1 cellular context compared by ENCODE assay signal in the genomic region with DNA sequence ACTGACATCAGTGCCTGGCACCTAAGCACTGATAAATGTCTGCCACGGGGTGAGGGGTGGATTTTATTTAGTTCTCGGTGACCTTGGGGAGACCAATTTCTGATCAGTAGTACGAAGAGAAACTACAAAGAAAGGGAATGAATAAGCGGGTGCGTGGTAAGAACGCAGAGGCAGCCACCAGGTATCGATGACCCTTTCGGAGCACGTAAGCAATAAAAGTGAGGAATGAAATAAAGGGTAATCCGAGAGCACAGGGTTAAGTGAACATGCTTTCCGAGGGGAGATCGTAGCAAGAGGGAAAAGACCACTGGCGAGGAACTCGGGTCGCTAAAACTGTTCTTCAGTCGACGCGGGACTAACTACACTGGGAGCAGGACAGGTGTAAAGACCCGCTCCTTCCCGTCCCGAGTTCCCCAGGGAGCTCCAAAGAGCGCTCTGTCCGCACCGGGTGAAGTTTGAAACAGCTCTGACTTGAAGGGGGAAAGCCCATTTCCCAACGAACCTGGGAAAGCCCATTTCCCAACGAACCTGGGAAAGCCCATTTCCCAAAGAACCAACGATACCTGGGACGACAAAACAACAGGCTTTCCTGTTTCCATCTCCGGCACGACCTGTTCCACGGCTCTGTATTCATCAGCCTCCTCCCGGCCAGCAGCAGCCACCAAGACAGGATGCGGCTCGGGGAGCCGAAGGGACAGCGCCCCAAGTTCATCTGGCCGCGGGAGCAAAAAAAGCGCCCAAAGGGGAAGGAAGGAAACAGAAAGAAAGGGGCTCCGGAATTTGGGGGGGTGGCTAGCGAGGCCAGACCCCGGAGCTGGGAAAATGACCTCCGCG.
TF ChIP-seq lines count a peak whose summit lies in the region.

No MANE protein-coding gene starts in this region.

TF ChIP-seq in H1, 55 proteins besides CTCF, POLR2A, EP300 and RAD21 (continued from another document):
- TF ChIP-seq, protein P1, sequence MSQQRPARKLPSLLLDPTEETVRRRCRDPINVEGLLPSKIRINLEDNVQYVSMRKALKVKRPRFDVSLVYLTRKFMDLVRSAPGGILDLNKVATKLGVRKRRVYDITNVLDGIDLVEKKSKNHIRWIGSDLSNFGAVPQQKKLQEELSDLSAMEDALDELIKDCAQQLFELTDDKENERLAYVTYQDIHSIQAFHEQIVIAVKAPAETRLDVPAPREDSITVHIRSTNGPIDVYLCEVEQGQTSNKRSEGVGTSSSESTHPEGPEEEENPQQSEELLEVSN (IDR thresholded peaks at IDR 0.05), result no peak
- TF ChIP-seq CREB1 (IDR thresholded peaks at IDR 0.05) (0 out of 2 replicates have a peak, but pooled peaks have one; percentile 9), BACH1 (IDR thresholded peaks at IDR 0.05; ENCODE audit: low read length) (no peak), SUZ12 (IDR thresholded peaks at IDR 0.05; ENCODE audit: low read length) (peak; percentile 56; the same call in 1 of the 2 replicates), ASH2L (IDR thresholded peaks at IDR 0.05; ENCODE audit: low read length) (peak; percentile 19), POLR2AphosphoS5 (IDR thresholded peaks at IDR 0.05; ENCODE audit: low read depth, low read length) (no peak)
- TF ChIP-seq, protein P2, sequence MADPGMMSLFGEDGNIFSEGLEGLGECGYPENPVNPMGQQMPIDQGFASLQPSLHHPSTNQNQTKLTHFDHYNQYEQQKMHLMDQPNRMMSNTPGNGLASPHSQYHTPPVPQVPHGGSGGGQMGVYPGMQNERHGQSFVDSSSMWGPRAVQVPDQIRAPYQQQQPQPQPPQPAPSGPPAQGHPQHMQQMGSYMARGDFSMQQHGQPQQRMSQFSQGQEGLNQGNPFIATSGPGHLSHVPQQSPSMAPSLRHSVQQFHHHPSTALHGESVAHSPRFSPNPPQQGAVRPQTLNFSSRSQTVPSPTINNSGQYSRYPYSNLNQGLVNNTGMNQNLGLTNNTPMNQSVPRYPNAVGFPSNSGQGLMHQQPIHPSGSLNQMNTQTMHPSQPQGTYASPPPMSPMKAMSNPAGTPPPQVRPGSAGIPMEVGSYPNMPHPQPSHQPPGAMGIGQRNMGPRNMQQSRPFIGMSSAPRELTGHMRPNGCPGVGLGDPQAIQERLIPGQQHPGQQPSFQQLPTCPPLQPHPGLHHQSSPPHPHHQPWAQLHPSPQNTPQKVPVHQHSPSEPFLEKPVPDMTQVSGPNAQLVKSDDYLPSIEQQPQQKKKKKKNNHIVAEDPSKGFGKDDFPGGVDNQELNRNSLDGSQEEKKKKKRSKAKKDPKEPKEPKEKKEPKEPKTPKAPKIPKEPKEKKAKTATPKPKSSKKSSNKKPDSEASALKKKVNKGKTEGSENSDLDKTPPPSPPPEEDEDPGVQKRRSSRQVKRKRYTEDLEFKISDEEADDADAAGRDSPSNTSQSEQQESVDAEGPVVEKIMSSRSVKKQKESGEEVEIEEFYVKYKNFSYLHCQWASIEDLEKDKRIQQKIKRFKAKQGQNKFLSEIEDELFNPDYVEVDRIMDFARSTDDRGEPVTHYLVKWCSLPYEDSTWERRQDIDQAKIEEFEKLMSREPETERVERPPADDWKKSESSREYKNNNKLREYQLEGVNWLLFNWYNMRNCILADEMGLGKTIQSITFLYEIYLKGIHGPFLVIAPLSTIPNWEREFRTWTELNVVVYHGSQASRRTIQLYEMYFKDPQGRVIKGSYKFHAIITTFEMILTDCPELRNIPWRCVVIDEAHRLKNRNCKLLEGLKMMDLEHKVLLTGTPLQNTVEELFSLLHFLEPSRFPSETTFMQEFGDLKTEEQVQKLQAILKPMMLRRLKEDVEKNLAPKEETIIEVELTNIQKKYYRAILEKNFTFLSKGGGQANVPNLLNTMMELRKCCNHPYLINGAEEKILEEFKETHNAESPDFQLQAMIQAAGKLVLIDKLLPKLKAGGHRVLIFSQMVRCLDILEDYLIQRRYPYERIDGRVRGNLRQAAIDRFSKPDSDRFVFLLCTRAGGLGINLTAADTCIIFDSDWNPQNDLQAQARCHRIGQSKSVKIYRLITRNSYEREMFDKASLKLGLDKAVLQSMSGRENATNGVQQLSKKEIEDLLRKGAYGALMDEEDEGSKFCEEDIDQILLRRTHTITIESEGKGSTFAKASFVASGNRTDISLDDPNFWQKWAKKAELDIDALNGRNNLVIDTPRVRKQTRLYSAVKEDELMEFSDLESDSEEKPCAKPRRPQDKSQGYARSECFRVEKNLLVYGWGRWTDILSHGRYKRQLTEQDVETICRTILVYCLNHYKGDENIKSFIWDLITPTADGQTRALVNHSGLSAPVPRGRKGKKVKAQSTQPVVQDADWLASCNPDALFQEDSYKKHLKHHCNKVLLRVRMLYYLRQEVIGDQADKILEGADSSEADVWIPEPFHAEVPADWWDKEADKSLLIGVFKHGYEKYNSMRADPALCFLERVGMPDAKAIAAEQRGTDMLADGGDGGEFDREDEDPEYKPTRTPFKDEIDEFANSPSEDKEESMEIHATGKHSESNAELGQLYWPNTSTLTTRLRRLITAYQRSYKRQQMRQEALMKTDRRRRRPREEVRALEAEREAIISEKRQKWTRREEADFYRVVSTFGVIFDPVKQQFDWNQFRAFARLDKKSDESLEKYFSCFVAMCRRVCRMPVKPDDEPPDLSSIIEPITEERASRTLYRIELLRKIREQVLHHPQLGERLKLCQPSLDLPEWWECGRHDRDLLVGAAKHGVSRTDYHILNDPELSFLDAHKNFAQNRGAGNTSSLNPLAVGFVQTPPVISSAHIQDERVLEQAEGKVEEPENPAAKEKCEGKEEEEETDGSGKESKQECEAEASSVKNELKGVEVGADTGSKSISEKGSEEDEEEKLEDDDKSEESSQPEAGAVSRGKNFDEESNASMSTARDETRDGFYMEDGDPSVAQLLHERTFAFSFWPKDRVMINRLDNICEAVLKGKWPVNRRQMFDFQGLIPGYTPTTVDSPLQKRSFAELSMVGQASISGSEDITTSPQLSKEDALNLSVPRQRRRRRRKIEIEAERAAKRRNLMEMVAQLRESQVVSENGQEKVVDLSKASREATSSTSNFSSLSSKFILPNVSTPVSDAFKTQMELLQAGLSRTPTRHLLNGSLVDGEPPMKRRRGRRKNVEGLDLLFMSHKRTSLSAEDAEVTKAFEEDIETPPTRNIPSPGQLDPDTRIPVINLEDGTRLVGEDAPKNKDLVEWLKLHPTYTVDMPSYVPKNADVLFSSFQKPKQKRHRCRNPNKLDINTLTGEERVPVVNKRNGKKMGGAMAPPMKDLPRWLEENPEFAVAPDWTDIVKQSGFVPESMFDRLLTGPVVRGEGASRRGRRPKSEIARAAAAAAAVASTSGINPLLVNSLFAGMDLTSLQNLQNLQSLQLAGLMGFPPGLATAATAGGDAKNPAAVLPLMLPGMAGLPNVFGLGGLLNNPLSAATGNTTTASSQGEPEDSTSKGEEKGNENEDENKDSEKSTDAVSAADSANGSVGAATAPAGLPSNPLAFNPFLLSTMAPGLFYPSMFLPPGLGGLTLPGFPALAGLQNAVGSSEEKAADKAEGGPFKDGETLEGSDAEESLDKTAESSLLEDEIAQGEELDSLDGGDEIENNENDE (IDR thresholded peaks at IDR 0.05; ENCODE audit: insufficient replicate concordance, low read length), result no peak
